ENCODE assay signal across 1 cellular context in the genomic region with DNA sequence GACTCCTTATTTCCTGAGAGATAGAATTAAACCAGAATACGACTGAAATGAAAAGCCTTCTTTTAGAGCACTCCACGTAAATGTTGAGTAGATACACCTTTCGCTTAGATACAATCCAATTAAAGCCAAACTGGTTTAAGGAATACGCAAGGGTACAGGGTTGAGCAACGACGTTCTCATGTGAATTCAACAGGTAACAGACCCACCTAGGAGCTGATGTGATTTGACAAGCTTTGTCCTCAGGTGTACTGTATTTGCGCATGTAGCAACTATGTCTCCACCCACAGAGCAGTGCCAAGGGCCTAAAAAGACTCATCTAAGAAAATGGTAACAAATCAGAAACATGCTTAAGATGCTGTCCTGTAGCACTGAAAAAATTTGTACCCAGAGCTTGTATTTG.
TF ChIP-seq lines count a peak whose summit lies in the region.

No MANE protein-coding gene starts in this region.

TF ChIP-seq in GM23338, 12 proteins besides CTCF, POLR2A, EP300 and RAD21 (continued from another document):
- no peak for TF ChIP-seq POLR2AphosphoS5 (IDR thresholded peaks at IDR 0.05; ENCODE audit: low read depth)
- TF ChIP-seq ZNF114 (CRISPR knock-in tag; IDR thresholded peaks at IDR 0.05), result no peak
